ENCODE assay signal across 1 cellular context in genomic region chr22:43128928-43129424, GRCh38.
TF ChIP-seq lines count a peak whose summit lies in the region.

No MANE protein-coding gene starts in this region.

TF ChIP-seq in GM12878, 131 proteins besides CTCF, POLR2A, EP300 and RAD21:
- TF ChIP-seq TCF12 (IDR thresholded peaks at IDR 0.05; ENCODE audit: low read depth, low read length) (peak; percentile 82; the same call in 1 of the 2 replicates), CEBPB (IDR thresholded peaks at IDR 0.05; ENCODE audit: borderline replicate concordance in 1 of 2, low read depth in 2 of 2, low read length in 2 of 2) (no peak), TCF3 (IDR thresholded peaks at IDR 0.05; ENCODE audit: borderline replicate concordance, insufficient read depth, low read depth, low read length) (peak; percentile 58; the same call in 1 of the 2 replicates)
- TF ChIP-seq, protein P1, sequence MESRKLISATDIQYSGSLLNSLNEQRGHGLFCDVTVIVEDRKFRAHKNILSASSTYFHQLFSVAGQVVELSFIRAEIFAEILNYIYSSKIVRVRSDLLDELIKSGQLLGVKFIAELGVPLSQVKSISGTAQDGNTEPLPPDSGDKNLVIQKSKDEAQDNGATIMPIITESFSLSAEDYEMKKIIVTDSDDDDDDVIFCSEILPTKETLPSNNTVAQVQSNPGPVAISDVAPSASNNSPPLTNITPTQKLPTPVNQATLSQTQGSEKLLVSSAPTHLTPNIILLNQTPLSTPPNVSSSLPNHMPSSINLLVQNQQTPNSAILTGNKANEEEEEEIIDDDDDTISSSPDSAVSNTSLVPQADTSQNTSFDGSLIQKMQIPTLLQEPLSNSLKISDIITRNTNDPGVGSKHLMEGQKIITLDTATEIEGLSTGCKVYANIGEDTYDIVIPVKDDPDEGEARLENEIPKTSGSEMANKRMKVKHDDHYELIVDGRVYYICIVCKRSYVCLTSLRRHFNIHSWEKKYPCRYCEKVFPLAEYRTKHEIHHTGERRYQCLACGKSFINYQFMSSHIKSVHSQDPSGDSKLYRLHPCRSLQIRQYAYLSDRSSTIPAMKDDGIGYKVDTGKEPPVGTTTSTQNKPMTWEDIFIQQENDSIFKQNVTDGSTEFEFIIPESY (IDR thresholded peaks at IDR 0.05): peak; percentile 65; the same call in 1 of the 2 replicates
